In the genomic region with DNA sequence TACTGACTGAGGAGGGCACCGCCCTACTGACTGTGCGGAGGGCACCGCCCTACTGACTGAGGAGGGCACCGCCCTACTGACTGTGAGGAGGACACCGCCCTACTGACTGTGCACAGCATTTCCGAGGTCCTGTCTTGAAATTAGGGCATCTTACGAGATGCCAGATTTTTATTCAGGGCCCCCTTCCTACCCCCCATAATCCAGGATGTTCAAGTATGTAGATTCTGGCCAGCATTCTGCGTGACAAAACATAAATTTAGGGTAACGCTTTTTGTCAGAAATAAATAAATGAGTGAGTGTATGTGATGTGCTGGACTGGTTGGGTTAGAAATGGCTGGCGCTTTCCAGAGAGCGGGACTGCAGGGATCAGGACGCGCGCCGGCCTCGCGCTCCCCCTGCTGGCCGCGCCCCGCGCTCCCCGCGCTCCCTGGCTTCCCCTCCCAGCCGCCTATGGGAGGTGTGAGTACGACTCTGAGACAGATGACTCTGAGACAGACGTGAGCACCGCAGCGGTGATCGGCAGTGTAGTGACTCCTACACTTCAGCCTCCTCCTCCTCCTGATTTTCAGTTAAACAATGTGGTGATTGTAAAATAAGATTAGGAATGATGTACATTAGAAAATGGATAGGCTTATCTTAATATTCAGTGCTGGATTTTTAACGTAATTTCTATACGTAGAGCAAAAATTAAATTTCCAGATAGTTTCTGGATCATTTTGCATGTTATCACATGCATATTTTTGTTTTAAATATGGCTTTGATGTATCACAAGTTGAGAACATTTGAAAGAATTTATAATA, we compare ENCODE assay signal across 8 cellular contexts.
DNase-seq lines count a peak whose midpoint lies in the region; ATAC-seq lines count a peak whose summit lies in the region.

No MANE protein-coding gene starts in this region.

- peaks cover 9% of the 10 kb centered on the region for H3K4me1 ChIP-seq in mesenchymal stem cell (ENCODE audit: control insufficient read depth, insufficient read depth, low read depth, low read length)

- peak in 12 of 14 donors; percentile 42 to 79 (median 60) for DNase-seq in C1 segment of cervical spinal cord (lab: John Stamatoyannopoulos, UW)
- DNase-seq in GM19240 (ENCODE audit: insufficient read length, low spot score) = peak; percentile 58
- DNase-seq in NCI-H748 treated with DMSO at 0.1 percent for 48 hours (lab: John Stamatoyannopoulos, UW) = peak; percentile 67
- DNase-seq in activated CD8-positive, alpha-beta T cell treated with anti-CD3 and anti-CD28 coated beads, Interleukin-2, amount 10 ng/mL, durations not matched to agents 7 days and 5 days = peak; percentile 75
- DNase-seq in effector CD8-positive, alpha-beta T cell (lab: John Stamatoyannopoulos, UW) = peak; percentile 28
- DNase-seq in mesenchymal stem cell = peak; percentile 72
- peak; percentile 27 to 46 for DNase-seq in stimulated activated CD8-positive, alpha-beta memory T cell treated with anti-CD3 and anti-CD28 coated beads, Interleukin-2, amount 100 ng/mL, for 1 hour (ENCODE audit: low read depth in 2 of 2)

- POLR2A ChIA-PET in activated CD8-positive, alpha-beta T cell treated with anti-CD3 and anti-CD28 coated beads, Interleukin-2, amount 10 ng/mL, durations not matched to agents 7 days and 5 days (lab: Charles Lee) = no interaction called here

- H3K27me3 ChIP-seq in mesenchymal stem cell (ENCODE audit: control insufficient read depth in 1 of 2, insufficient read depth in 1 of 2, low read length in 2 of 2) = no peaks in the 10 kb centered on the region

- H2AK5ac ChIP-seq in mesenchymal stem cell (ENCODE audit: low read length, severe bottlenecking) = no peak overlapping the region

- no peak overlapping the region for H2BK120ac ChIP-seq in mesenchymal stem cell (ENCODE audit: low read depth, low read length)

- no peak overlapping the region for H3K18ac ChIP-seq in mesenchymal stem cell (ENCODE audit: low read depth in 1 of 2, low read length in 2 of 2)

- H3K23ac ChIP-seq in mesenchymal stem cell (ENCODE audit: low read length in 2 of 2) = no peak overlapping the region

- H3K9me3 ChIP-seq in mesenchymal stem cell (ENCODE audit: control insufficient read depth, low read length) = no peaks in the 10 kb centered on the region

- no peak overlapping the region for H4K91ac ChIP-seq in mesenchymal stem cell (ENCODE audit: low read length)

- no peak overlapping the region for H2BK5ac ChIP-seq in mesenchymal stem cell (ENCODE audit: low read depth, low read length, poor library complexity, severe bottlenecking)

- no peak overlapping the region for H3K14ac ChIP-seq in mesenchymal stem cell (ENCODE audit: low read length in 2 of 2)

- H3K27ac Mint-ChIP-seq in activated CD8-positive, alpha-beta T cell treated with anti-CD3 and anti-CD28 coated beads, Interleukin-2, amount 10 ng/mL, durations not matched to agents 7 days and 5 days = peak overlapping the region; percentile 80

- peak overlapping the region; percentile 76 for H3K4me2 ChIP-seq in mesenchymal stem cell (ENCODE audit: low read length, poor library complexity, severe bottlenecking)

- peaks cover 15% of the 10 kb centered on the region for H3K79me1 ChIP-seq in mesenchymal stem cell (replicated peaks; ENCODE audit: low read length, poor library complexity, severe bottlenecking)

- H4K8ac ChIP-seq in mesenchymal stem cell (ENCODE audit: low read length) = no peak overlapping the region

- H3K4me3 Mint-ChIP-seq in activated CD8-positive, alpha-beta T cell treated with anti-CD3 and anti-CD28 coated beads, Interleukin-2, amount 10 ng/mL, durations not matched to agents 7 days and 5 days = peak overlapping the region; percentile 42

- H2BK15ac ChIP-seq in mesenchymal stem cell (ENCODE audit: low read depth, poor library complexity, severe bottlenecking) = no peak overlapping the region

- ATAC-seq in HG03354 (IDR thresholded peaks at IDR 0.05; ENCODE audit: poor library complexity, severe bottlenecking, unreplicated experiment) = peak; percentile 99
- peak; percentile 99 for ATAC-seq in activated CD8-positive, alpha-beta T cell treated with anti-CD3 and anti-CD28 coated beads, Interleukin-2, amount 10 ng/mL, durations not matched to agents 7 days and 5 days

- H3K27me3 Mint-ChIP-seq in activated CD8-positive, alpha-beta T cell treated with anti-CD3 and anti-CD28 coated beads, Interleukin-2, amount 10 ng/mL, durations not matched to agents 7 days and 5 days (ENCODE audit: low read depth) = no peaks in the 10 kb centered on the region

- WGBS in mesenchymal stem cell = 30% methylated on average over 24 of the region's 31 CpGs

- H3K27ac ChIP-seq in mesenchymal stem cell (ENCODE audit: low read length, poor library complexity, severe bottlenecking) = no peak overlapping the region

- H3K4me1 Mint-ChIP-seq in activated CD8-positive, alpha-beta T cell treated with anti-CD3 and anti-CD28 coated beads, Interleukin-2, amount 10 ng/mL, durations not matched to agents 7 days and 5 days (ENCODE audit: low read depth) = peaks cover 5% of the 10 kb centered on the region

- H3K9me3 Mint-ChIP-seq in activated CD8-positive, alpha-beta T cell treated with anti-CD3 and anti-CD28 coated beads, Interleukin-2, amount 10 ng/mL, durations not matched to agents 7 days and 5 days (ENCODE audit: insufficient read depth) = no peaks in the 10 kb centered on the region

- no peaks in the 10 kb centered on the region for H3K36me3 Mint-ChIP-seq in activated CD8-positive, alpha-beta T cell treated with anti-CD3 and anti-CD28 coated beads, Interleukin-2, amount 10 ng/mL, durations not matched to agents 7 days and 5 days (ENCODE audit: low read depth)

- peak overlapping the region; percentile 73 for H3K9ac ChIP-seq in mesenchymal stem cell (ENCODE audit: low read length)

- no peak overlapping the region for H2AFZ ChIP-seq in mesenchymal stem cell (ENCODE audit: low read depth, low read length)

- peak overlapping the region in 1 of 2 experiments; percentile 48 for H3K4me3 ChIP-seq in mesenchymal stem cell (ENCODE audit: insufficient read depth in 1 of 2, low read depth in 1 of 2, low read length in 2 of 2)

- H2BK12ac ChIP-seq in mesenchymal stem cell (ENCODE audit: low read length in 2 of 2) = no peak overlapping the region

- H3K4ac ChIP-seq in mesenchymal stem cell (ENCODE audit: low read depth in 1 of 2, low read length in 2 of 2) = no peak overlapping the region

- peaks cover 0 to 5% of the 10 kb centered on the region in 2 experiments for H3K36me3 ChIP-seq in mesenchymal stem cell (ENCODE audit: control insufficient read depth in 1 of 2, insufficient read depth in 2 of 2, low read depth in 1 of 2, low read length in 2 of 2)

- CTCF ChIA-PET in activated CD8-positive, alpha-beta T cell treated with anti-CD3 and anti-CD28 coated beads, Interleukin-2, amount 10 ng/mL, durations not matched to agents 7 days and 5 days (lab: Charles Lee) = no interaction called here
